2 cellular contexts compared by ENCODE assay signal in genomic region chr2:85048534-85048933, GRCh38.
TF ChIP-seq lines count a peak whose summit lies in the region.

No MANE protein-coding gene starts in this region.

TF ChIP-seq in SK-N-SH treated with all-trans-retinoic acid at 6 μM for 48 hours, 23 proteins besides CTCF, POLR2A, EP300 and RAD21 (continued from another document):
- no peak for TF ChIP-seq PATZ1 (CRISPR knock-in tag; IDR thresholded peaks at IDR 0.05; ENCODE audit: borderline replicate concordance)
- TF ChIP-seq ZFP30 (CRISPR knock-in tag; IDR thresholded peaks at IDR 0.05), result no peak
- no peak for TF ChIP-seq OSR1 (CRISPR knock-in tag; IDR thresholded peaks at IDR 0.05)
- TF ChIP-seq ESRRG (CRISPR knock-in tag; IDR thresholded peaks at IDR 0.05), result no peak
- no peak for TF ChIP-seq ZNF8 (CRISPR knock-in tag; IDR thresholded peaks at IDR 0.05)
- TF ChIP-seq POU6F1 (CRISPR knock-in tag; IDR thresholded peaks at IDR 0.05; ENCODE audit: borderline replicate concordance, low read depth), result no peak
- no peak for TF ChIP-seq ARNTL (CRISPR knock-in tag; IDR thresholded peaks at IDR 0.05; ENCODE audit: borderline replicate concordance, low read depth)
- no peak for TF ChIP-seq CREB5 (CRISPR knock-in tag; IDR thresholded peaks at IDR 0.05; ENCODE audit: low read depth)
- no peak for TF ChIP-seq PPARA (CRISPR knock-in tag; IDR thresholded peaks at IDR 0.05; ENCODE audit: borderline replicate concordance)
- no peak for TF ChIP-seq ZNF70 (CRISPR knock-in tag; IDR thresholded peaks at IDR 0.05)
- no peak for TF ChIP-seq ZNF565 (CRISPR knock-in tag; conservative IDR thresholded peaks at IDR 0.05; ENCODE audit: low read depth)
- no peak for TF ChIP-seq ISL1 (CRISPR knock-in tag; IDR thresholded peaks at IDR 0.05)
- TF ChIP-seq GLIS3 (CRISPR knock-in tag; IDR thresholded peaks at IDR 0.05), result no peak
- no peak for TF ChIP-seq CSDC2 (CRISPR knock-in tag; IDR thresholded peaks at IDR 0.05)
- no peak for TF ChIP-seq CSRNP3 (CRISPR knock-in tag; IDR thresholded peaks at IDR 0.05)
- no peak for TF ChIP-seq SNAI2 (CRISPR knock-in tag; IDR thresholded peaks at IDR 0.05)
- no peak for TF ChIP-seq BACH2 (CRISPR knock-in tag; IDR thresholded peaks at IDR 0.05; ENCODE audit: borderline replicate concordance)

TF ChIP-seq in SK-N-SH, 30 proteins besides CTCF, POLR2A, EP300 and RAD21 (continued from another document):
- TF ChIP-seq USF2 (IDR thresholded peaks at IDR 0.05; ENCODE audit: borderline replicate concordance, low read depth, low read length) (no peak), SMC3 (IDR thresholded peaks at IDR 0.05; ENCODE audit: low read depth, low read length) (no peak), FOXJ3 (CRISPR knock-in tag; IDR thresholded peaks at IDR 0.05) (no peak), EZH2phosphoT487 (IDR thresholded peaks at IDR 0.05; ENCODE audit: borderline replicate concordance, low read depth) (no peak), TEAD4 (IDR thresholded peaks at IDR 0.05; ENCODE audit: borderline replicate concordance, insufficient read depth) (no peak), GATA2 (CRISPR knock-in tag; IDR thresholded peaks at IDR 0.05) (no peak), MEF2A (IDR thresholded peaks at IDR 0.05; ENCODE audit: borderline replicate concordance, low read depth) (no peak), TCF12 (IDR thresholded peaks at IDR 0.05) (no peak), CHD2 (IDR thresholded peaks at IDR 0.05; ENCODE audit: low read length, partially characterized antibody) (no peak), FOXM1 (IDR thresholded peaks at IDR 0.05; ENCODE audit: low read depth) (no peak), JUND (IDR thresholded peaks at IDR 0.05) (no peak)
